8 cellular contexts compared by ENCODE assay signal in the genomic region with DNA sequence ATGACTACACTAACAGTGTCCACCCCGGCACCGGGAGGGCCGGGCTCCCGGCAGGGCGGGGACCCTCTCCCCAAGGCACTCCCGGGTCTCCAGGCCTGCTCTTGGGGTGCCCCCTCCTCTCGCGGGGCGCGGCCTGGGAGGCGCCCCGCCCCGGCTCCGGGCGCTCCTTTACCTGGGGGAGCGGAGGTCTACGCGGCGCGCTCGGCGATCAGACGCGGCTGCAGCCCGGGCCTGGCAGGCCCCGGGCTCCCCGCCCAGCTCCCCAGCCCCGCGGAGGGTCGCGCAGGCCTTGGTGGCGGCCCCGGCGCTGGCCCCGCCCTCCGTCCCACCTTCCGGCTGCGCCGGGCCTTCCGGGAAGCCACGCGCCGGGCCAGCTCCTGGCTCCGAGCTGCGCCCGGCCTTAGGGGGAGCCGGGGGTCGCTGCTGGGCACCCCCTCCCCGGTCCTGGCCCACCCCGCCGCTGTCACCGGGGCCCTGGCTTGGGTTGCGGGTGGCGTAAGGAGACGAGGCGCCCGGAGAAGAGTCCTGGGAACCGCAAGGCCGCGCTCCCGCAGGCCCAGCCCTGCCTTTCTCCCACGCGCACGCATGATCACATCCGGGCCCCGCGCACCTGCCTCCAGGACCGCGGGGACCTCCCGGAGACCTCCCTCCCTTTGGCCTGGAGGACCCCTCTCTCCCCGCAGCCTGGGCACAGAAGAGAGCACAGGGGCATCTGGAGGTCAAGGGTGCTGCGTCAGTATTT. TPM values are rescaled to one million over a fixed set of nuclear protein-coding genes. Genes with fewer than 3 reads are reported as not detected.
A peak's percentile ranks its signal among the peaks of the same experiment; 100 is the strongest.
DNase-seq lines count a peak whose midpoint lies in the region; ATAC-seq and TF ChIP-seq lines count a peak whose summit lies in the region.

Gene C19orf12, minus strand, starts transcription at position 309 of the 742 bp plus-strand sequence. CDS start 6,848 bp downstream, outside the sequence.

- peaks cover 22% of the 10 kb centered on the region for H3K36me3 Mint-ChIP-seq in activated CD8-positive, alpha-beta memory T cell treated with anti-CD3 and anti-CD28 coated beads, Interleukin-2, amount 10 ng/mL, durations not matched to agents 7 days and 5 days
- peaks cover 27% of the 10 kb centered on the region for H3K36me3 Mint-ChIP-seq in stimulated activated effector memory CD8-positive, alpha-beta T cell treated with anti-CD3 and anti-CD28 coated beads, Interleukin-12 subunit alpha, Interleukin-12 subunit beta, amount 100 ng/mL, for 72 hours

- peak; percentile 54 for ATAC-seq in GM18861 (IDR thresholded peaks at IDR 0.05; ENCODE audit: unreplicated experiment)
- peak; percentile 64 for ATAC-seq in HG03066 (IDR thresholded peaks at IDR 0.05; ENCODE audit: low read depth, unreplicated experiment)
- peak; percentile 69 for ATAC-seq in activated CD8-positive, alpha-beta memory T cell treated with anti-CD3 and anti-CD28 coated beads, Interleukin-2, amount 10 ng/mL, durations not matched to agents 7 days and 5 days
- peak; percentile 77 for ATAC-seq in stimulated activated effector memory CD8-positive, alpha-beta T cell treated with anti-CD3 and anti-CD28 coated beads, Interleukin-12 subunit alpha, Interleukin-12 subunit beta, amount 100 ng/mL, for 72 hours

- TF ChIP-seq CTCF in AG04450 (IDR thresholded peaks at IDR 0.05; ENCODE audit: low read depth, low read length) (no peak), epithelial cell of esophagus (IDR thresholded peaks at IDR 0.05; ENCODE audit: insufficient read depth, low read depth, low read length, missing control alignments) (no peak)

- no peaks in the 10 kb centered on the region for H3K27me3 Mint-ChIP-seq in activated CD8-positive, alpha-beta memory T cell treated with anti-CD3 and anti-CD28 coated beads, Interleukin-2, amount 10 ng/mL, durations not matched to agents 7 days and 5 days

- no peaks in the 10 kb centered on the region; the same call in 1 of the 2 replicates for H3K9me3 ChIP-seq in AG04450 (ENCODE audit: control insufficient read depth, insufficient read depth, low read length)
- H3K9me3 ChIP-seq in mononuclear cell (ENCODE audit: low read depth, low read length), result no peaks in the 10 kb centered on the region

- CTCF ChIA-PET in AG04450 (lab: Charles Lee), result interaction anchor here (1.5 to 9.4 kb wide), 7 partner anchors 12 to 103 kb away, joined by 5 to 550 read pairs (median 15); partner anchors contain the start of gene POP4
- CTCF ChIA-PET in activated CD8-positive, alpha-beta memory T cell treated with anti-CD3 and anti-CD28 coated beads, Interleukin-2, amount 10 ng/mL, durations not matched to agents 7 days and 5 days (lab: Charles Lee), result interaction anchor here (0.7 to 10.3 kb wide), 21 partner anchors 9 to 143 kb away, joined by 3 to 193 read pairs (median 9); partner anchors contain the start of genes PLEKHF1 and POP4

- peak within 1 kb of the TSS; percentile 52 for H3K27ac ChIP-seq in AG04450 (ENCODE audit: low read depth, low read length)

- POLR2A ChIA-PET in AG04450 (lab: Yijun Ruan, JAX), result interaction anchor here (1.0 to 2.9 kb wide), 3 partner anchors 50 to 109 kb away, joined by 4 to 17 read pairs (median 4); partner anchors contain the start of genes PLEKHF1 and POP4

- DNase-seq in AG04450 (ENCODE audit: low read depth, low spot score) (no peak), NCI-H69 (lab: John Stamatoyannopoulos, UW) (peak; percentile 82), epithelial cell of esophagus (ENCODE audit: low read depth) (peak; percentile 40)
- peak; percentile 80 for DNase-seq in activated CD8-positive, alpha-beta memory T cell treated with anti-CD3 and anti-CD28 coated beads, Interleukin-2, amount 10 ng/mL, durations not matched to agents 7 days and 5 days
- DNase-seq in stimulated activated effector memory CD8-positive, alpha-beta T cell treated with anti-CD3 and anti-CD28 coated beads, Interleukin-12 subunit alpha, Interleukin-12 subunit beta, amount 100 ng/mL, for 72 hours (ENCODE audit: low spot score in 2 of 2), result peak; percentile 56 to 88

- H3K27ac Mint-ChIP-seq in activated CD8-positive, alpha-beta memory T cell treated with anti-CD3 and anti-CD28 coated beads, Interleukin-2, amount 10 ng/mL, durations not matched to agents 7 days and 5 days, result peak within 1 kb of the TSS; percentile 98
- peak within 1 kb of the TSS; percentile 95 for H3K27ac Mint-ChIP-seq in stimulated activated effector memory CD8-positive, alpha-beta T cell treated with anti-CD3 and anti-CD28 coated beads, Interleukin-12 subunit alpha, Interleukin-12 subunit beta, amount 100 ng/mL, for 72 hours

- H3K4me3 ChIP-seq in AG04450 (ENCODE audit: low read depth, low read length), result peak within 1 kb of the TSS; percentile 79
- peak within 1 kb of the TSS; percentile 69 for H3K4me3 ChIP-seq in epithelial cell of esophagus (ENCODE audit: low read length)
- H3K4me3 ChIP-seq in mononuclear cell (ENCODE audit: low read length), result peak within 1 kb of the TSS; percentile 89

- H3K9me3 Mint-ChIP-seq in activated CD8-positive, alpha-beta memory T cell treated with anti-CD3 and anti-CD28 coated beads, Interleukin-2, amount 10 ng/mL, durations not matched to agents 7 days and 5 days (ENCODE audit: low read depth), result no peaks in the 10 kb centered on the region
- no peaks in the 10 kb centered on the region for H3K9me3 Mint-ChIP-seq in stimulated activated effector memory CD8-positive, alpha-beta T cell treated with anti-CD3 and anti-CD28 coated beads, Interleukin-12 subunit alpha, Interleukin-12 subunit beta, amount 100 ng/mL, for 72 hours

- H3K27me3 ChIP-seq in AG04450 (ENCODE audit: control insufficient read depth, insufficient read depth, low read length) (no peaks in the 10 kb centered on the region), mononuclear cell (ENCODE audit: insufficient read depth, low read length) (no peaks in the 10 kb centered on the region)

- H3K4me1 ChIP-seq in mononuclear cell (ENCODE audit: insufficient read depth, low read length), result peaks cover 55% of the 10 kb centered on the region

- peak within 1 kb of the TSS; percentile 96 for H3K4me3 Mint-ChIP-seq in activated CD8-positive, alpha-beta memory T cell treated with anti-CD3 and anti-CD28 coated beads, Interleukin-2, amount 10 ng/mL, durations not matched to agents 7 days and 5 days
- peak within 1 kb of the TSS; percentile 83 for H3K4me3 Mint-ChIP-seq in stimulated activated effector memory CD8-positive, alpha-beta T cell treated with anti-CD3 and anti-CD28 coated beads, Interleukin-12 subunit alpha, Interleukin-12 subunit beta, amount 100 ng/mL, for 72 hours

- peaks cover 53% of the 10 kb centered on the region for H3K4me1 Mint-ChIP-seq in activated CD8-positive, alpha-beta memory T cell treated with anti-CD3 and anti-CD28 coated beads, Interleukin-2, amount 10 ng/mL, durations not matched to agents 7 days and 5 days
- H3K4me1 Mint-ChIP-seq in stimulated activated effector memory CD8-positive, alpha-beta T cell treated with anti-CD3 and anti-CD28 coated beads, Interleukin-12 subunit alpha, Interleukin-12 subunit beta, amount 100 ng/mL, for 72 hours, result peaks cover 61% of the 10 kb centered on the region

RNA-seq across cellular contexts. Expression of gene C19orf12, which starts in this region (rescaled TPM):
- 27.1 and 27.9 TPM in 2 replicates for polyA plus RNA-seq in AG04450 (2011; rRNA removed)
- polyA minus RNA-seq in AG04450 (2011; rRNA and poly(A)+ RNA removed), result 10.9 and 11.3 TPM in 2 replicates
- 10 to 100 TPM; 43.6 to 44.1 TPM for total RNA-seq in activated CD8-positive, alpha-beta memory T cell treated with anti-CD3 and anti-CD28 coated beads, Interleukin-2, amount 10 ng/mL, durations not matched to agents 7 days and 5 days
- 8.8 TPM for total RNA-seq in mononuclear cell
